In the genomic region with DNA sequence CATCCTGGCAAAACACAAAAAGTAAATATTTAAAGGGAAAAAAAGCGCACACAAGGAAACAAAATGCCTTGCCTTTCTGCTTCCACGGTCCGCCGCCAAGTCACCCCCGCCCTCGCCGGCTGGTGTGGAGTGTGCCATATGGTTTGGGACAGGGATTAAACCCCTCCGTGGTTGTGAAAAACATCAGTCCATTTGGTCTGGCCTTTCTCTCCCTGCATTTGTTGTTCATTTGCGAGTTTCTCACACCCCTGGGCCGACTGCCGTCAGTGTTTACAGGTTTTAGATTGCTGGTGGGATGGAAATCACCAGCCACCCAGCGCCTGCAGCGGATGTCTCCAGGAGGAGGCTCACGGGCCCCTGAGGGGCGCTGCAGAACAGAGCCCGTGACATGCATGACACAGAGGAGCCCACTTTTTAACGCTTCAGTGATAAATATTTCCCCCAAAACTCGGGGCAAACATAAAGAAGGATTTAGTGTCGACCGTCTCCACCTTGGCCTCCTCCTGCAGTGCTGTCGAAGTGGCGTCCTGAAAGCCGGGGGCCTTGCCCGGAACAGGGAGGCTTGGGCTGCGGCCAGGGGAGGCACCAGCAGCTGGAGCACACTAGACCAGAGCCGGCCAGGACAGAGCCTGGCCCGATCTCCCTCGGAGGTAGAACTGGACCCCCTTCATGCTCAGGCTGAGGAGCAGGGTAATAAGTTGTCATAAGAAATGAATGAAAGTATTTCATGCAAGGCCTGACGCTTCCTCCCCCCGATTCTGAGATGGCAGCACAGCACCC, we compare ENCODE assay signal across 10 cellular contexts.
DNase-seq lines count a peak whose midpoint lies in the region; ATAC-seq and TF ChIP-seq lines count a peak whose summit lies in the region.
"Had no signal": no experiment of that assay in that cellular context is flagged by ENCODE, and none has a peak within 500 bp of the region (broad histone marks: within the 10 kb centered on the region; RNA-seq: fewer than 3 reads in every experiment).

No MANE protein-coding gene starts in this region.

- H3K4me3 ChIP-seq in transverse colon, result no peak overlapping the region

- in situ Hi-C loops in transverse colon (cut with MboI; ENCODE audit: low pct_ligation_motif_present in 1 of 4, low pct_unique_long_range_greater_than_20kb in 1 of 4, low sequenced_read_pairs in 3 of 4), result no loop called here

- H3K36me3 ChIP-seq in transverse colon, result no peaks in the 10 kb centered on the region

- TF ChIP-seq EP300 in transverse colon (IDR thresholded peaks at IDR 0.05; ENCODE audit: low read depth), result no peak

- no peak for TF ChIP-seq POLR2A in transverse colon (IDR thresholded peaks at IDR 0.05)

- peak; percentile 27 for DNase-seq in NCI-H1694 (lab: John Stamatoyannopoulos, UW)
- DNase-seq in cerebellum (ENCODE audit: low spot score), result peak; percentile 17
- peak; percentile 18 for DNase-seq in midbrain (lab: John Stamatoyannopoulos, UW)
- DNase-seq in transverse colon, result no peak
- no peak for DNase-seq in OCI-M1 (lab: John Stamatoyannopoulos, UW)
- no peak for DNase-seq in ecto neural progenitor cell (ENCODE audit: low spot score)
- DNase-seq: activated CD4-positive, alpha-beta memory T cell treated with anti-CD3 and anti-CD28 coated beads for 36 hours; activated naive CD4-positive, alpha-beta T cell treated with anti-CD3 and anti-CD28 coated beads, Interleukin-2, amount 10 ng/mL, durations not matched to agents 7 days and 5 days; T-cell had no signal

- no peak for ATAC-seq in GM18873 (IDR thresholded peaks at IDR 0.05; ENCODE audit: low FRiP score, unreplicated experiment)
- ATAC-seq: T-cell had no signal

- H3K27me3 ChIP-seq in transverse colon, result no peaks in the 10 kb centered on the region

- H3K4me1 ChIP-seq in transverse colon, result peaks cover 25 to 46% (median 28%) of the 10 kb centered on the region in 4 donors

- no peaks in the 10 kb centered on the region for H3K9me3 ChIP-seq in transverse colon

- TF ChIP-seq CTCF in transverse colon (IDR thresholded peaks at IDR 0.05), result no peak

- peak overlapping the region; percentile 78 to 84 (median 82) for H3K27ac ChIP-seq in transverse colon

- intact Hi-C loops in transverse colon (cut with DNase I; ENCODE audit: low total_unique reads), result no loop called here

- 66 to 69% methylated on average over 2 to 30 of the region's 30 CpGs for WGBS in transverse colon (ENCODE audit: low coverage in 1 of 2), 2 donors

Comparison
In these comparisons a context has a peak if more than half of its experiments do, and no peak if none do; other contexts are left out.
1. DNase-seq: peak in NCI-H1694 (single experiment), cerebellum (single experiment) and midbrain (single experiment); none in transverse colon (single experiment), OCI-M1 (single experiment) and ecto neural progenitor cell (single experiment).